9 cellular contexts compared by ENCODE assay signal in genomic region chr11:71580057-71581003, GRCh38. TPM values are rescaled to one million over a fixed set of nuclear protein-coding genes. Genes with fewer than 3 reads are reported as not detected.
DNase-seq lines count a peak whose midpoint lies in the region; ATAC-seq and TF ChIP-seq lines count a peak whose summit lies in the region.
"Had no signal": no experiment of that assay in that cellular context is flagged by ENCODE, and none has a peak within 500 bp of the region (broad histone marks: within the 10 kb centered on the region; RNA-seq: fewer than 3 reads in every experiment).

No MANE protein-coding gene starts in this region.

- intact Hi-C loops in esophagus muscularis mucosa (cut with DNase I): no loop called here

- peaks cover 0 to 10% (median 5%) of the 10 kb centered on the region in 4 donors for H3K4me1 ChIP-seq in esophagus muscularis mucosa

- H3K4me3 ChIP-seq in GM06990 (replicated peaks; ENCODE audit: low read depth, low read length): no peak overlapping the region
- H3K4me3 ChIP-seq in esophagus muscularis mucosa: no peak overlapping the region

- H3K9me3 Mint-ChIP-seq in naive B cell: no peaks in the 10 kb centered on the region

- no peak for TF ChIP-seq EP300 in esophagus muscularis mucosa (IDR thresholded peaks at IDR 0.05)

- H3K27ac ChIP-seq in esophagus muscularis mucosa (replicated peaks in 1 of 4): no peak overlapping the region
- H3K27ac ChIP-seq: epithelial cell of prostate had no signal

- peak overlapping the region in 1 of 8 donors; percentile 71 for H3K4me3 Mint-ChIP-seq in naive B cell

- ATAC-seq in naive B cell (ENCODE audit: low read depth in 2 of 2) (no peak), HG03439 (IDR thresholded peaks at IDR 0.05; ENCODE audit: unreplicated experiment) (no peak), GM21529 (IDR thresholded peaks at IDR 0.05; ENCODE audit: unreplicated experiment) (no peak)

- peak overlapping the region in 1 of 6 donors; percentile 73 for H3K27ac Mint-ChIP-seq in naive B cell

- H3K9me3 ChIP-seq in esophagus muscularis mucosa: no peaks in the 10 kb centered on the region

- H3K4me1 Mint-ChIP-seq in naive B cell: no peaks in the 10 kb centered on the region

- DNase-seq in A172 (ENCODE audit: low spot score) (peak; percentile 89), GM06990 (ENCODE audit: extremely low read depth, insufficient read length) (no peak), NCI-H1694 (lab: John Stamatoyannopoulos, UW) (peak; percentile 79), UCSD-AML1 (lab: John Stamatoyannopoulos, UW; ENCODE audit: unreplicated experiment) (peak; percentile 24), esophagus muscularis mucosa (ENCODE audit: extremely low spot score) (no peak), naive B cell (peak; percentile 7)

- H3K27me3 Mint-ChIP-seq in naive B cell: peaks cover 30 to 45% (median 39%) of the 10 kb centered on the region in 3 donors

- 11% methylated on average over 8 of the region's 8 CpGs for WGBS in esophagus muscularis mucosa

- no peaks in the 10 kb centered on the region for H3K36me3 Mint-ChIP-seq in naive B cell

- H3K36me3 ChIP-seq in GM06990 (ENCODE audit: control insufficient read depth, insufficient read depth, low read length) (no peaks in the 10 kb centered on the region), esophagus muscularis mucosa (no peaks in the 10 kb centered on the region)

- no peak for TF ChIP-seq POLR2A in esophagus muscularis mucosa (IDR thresholded peaks at IDR 0.05; ENCODE audit: low read depth)

- H3K27me3 ChIP-seq in GM06990 (replicated peaks; ENCODE audit: control insufficient read depth, insufficient read depth, low read length) (no peaks in the 10 kb centered on the region), esophagus muscularis mucosa (peaks cover 0 to 47% (median 0%) of the 10 kb centered on the region in 4 donors)

- TF ChIP-seq CTCF in GM06990 (IDR thresholded peaks at IDR 0.05; ENCODE audit: insufficient read depth, low read length, poor library complexity, severe bottlenecking): peak; percentile 94
- TF ChIP-seq CTCF in esophagus muscularis mucosa (IDR thresholded peaks at IDR 0.05): peak; percentile 74 to 90 (median 76)

RNA-seq across cellular contexts. Expression of gene KRTAP5-11, which starts 2.3 kb away (rescaled TPM):
- total RNA-seq in A172 (2014; rRNA removed; shearing (Covaris generic)): not detected in 2 replicates
- not detected for total RNA-seq in esophagus muscularis mucosa
- not detected for polyA plus RNA-seq in naive B cell (ENCODE audit: low read depth in 6 of 6)

RNA-seq across cellular contexts. Expression of gene KRTAP5-10, which starts 15.0 kb away (rescaled TPM):
- total RNA-seq in A172 (2014; rRNA removed; shearing (Covaris generic)): not detected in 2 replicates
- total RNA-seq in esophagus muscularis mucosa: not detected
- not detected for polyA plus RNA-seq in naive B cell (ENCODE audit: low read depth in 6 of 6)

RNA-seq across cellular contexts. Expression of gene KRTAP5-9, which starts 32.1 kb away (rescaled TPM):
- not detected in 2 replicates for total RNA-seq in A172 (2014; rRNA removed; shearing (Covaris generic))
- total RNA-seq in esophagus muscularis mucosa: not detected
- polyA plus RNA-seq in naive B cell (ENCODE audit: low read depth in 6 of 6): under 1 TPM in 1 of 6 donors, not detected in 5; 0.27 TPM

RNA-seq across cellular contexts. Expression of gene KRTAP5-8, which starts 42.5 kb away (rescaled TPM):
- not detected in 2 replicates for total RNA-seq in A172 (2014; rRNA removed; shearing (Covaris generic))
- total RNA-seq in esophagus muscularis mucosa: not detected
- polyA plus RNA-seq in naive B cell (ENCODE audit: low read depth in 6 of 6): not detected

RNA-seq across cellular contexts. Expression of gene KRTAP5-7, which starts 53.3 kb away (rescaled TPM):
- total RNA-seq in A172 (2014; rRNA removed; shearing (Covaris generic)): not detected in 2 replicates
- total RNA-seq in esophagus muscularis mucosa: not detected
- not detected for polyA plus RNA-seq in naive B cell (ENCODE audit: low read depth in 6 of 6)

Comparison
In these comparisons a context has a peak if more than half of its experiments do, and no peak if none do; other contexts are left out.
1. DNase-seq: peak in A172 (single experiment), NCI-H1694 (single experiment), UCSD-AML1 (single experiment) and naive B cell (single experiment); none in GM06990 (single experiment) and esophagus muscularis mucosa (single experiment).